ENCODE assay signal across 8 cellular contexts in genomic region chr16:80804451-80805383, GRCh38. TPM values are rescaled to one million over a fixed set of nuclear protein-coding genes. Genes with fewer than 3 reads are reported as not detected.
DNase-seq lines count a peak whose midpoint lies in the region; ATAC-seq, FAIRE-seq and TF ChIP-seq lines count a peak whose summit lies in the region.

TSS of gene CDYL2 (minus strand) at chr16:80804598. CDS start at chr16:80804173, 425 bp downstream.

- H3K27ac ChIP-seq in breast epithelium (peak within 1 kb of the TSS in 1 of 2 donors; percentile 74), keratinocyte (ENCODE audit: control insufficient read depth, insufficient read depth, low read length) (no peak within 1 kb of the TSS)

- H3K36me3 ChIP-seq in breast epithelium: no peaks in the 10 kb centered on the region
- H3K36me3 ChIP-seq in keratinocyte (ENCODE audit: control insufficient read depth in 2 of 2, extremely low read depth in 1 of 2, insufficient read depth in 2 of 2, low read length in 2 of 2): no peaks in the 10 kb centered on the region

- H3K27me3 ChIP-seq in breast epithelium: no peaks in the 10 kb centered on the region
- no peaks in the 10 kb centered on the region for H3K27me3 ChIP-seq in keratinocyte (ENCODE audit: control insufficient read depth, extremely low read depth, insufficient read depth, low read length)

- no peaks in the 10 kb centered on the region for H3K4me1 ChIP-seq in breast epithelium
- H3K4me1 ChIP-seq in keratinocyte (ENCODE audit: control insufficient read depth, extremely low read depth, insufficient read depth, low read length): peaks cover 10% of the 10 kb centered on the region

- no peaks in the 10 kb centered on the region for H4K20me1 ChIP-seq in keratinocyte (ENCODE audit: control insufficient read depth, extremely low read depth, insufficient read depth, low read length)

- H2AFZ ChIP-seq in keratinocyte (ENCODE audit: control insufficient read depth, low read length): peak within 1 kb of the TSS; percentile 81

- no peak for TF ChIP-seq CTCF in breast epithelium (IDR thresholded peaks at IDR 0.05)
- no peak for TF ChIP-seq CTCF in keratinocyte (optimal IDR thresholded peaks at IDR 0.05 in 1 of 3, IDR thresholded peaks at IDR 0.05 in 1 of 3, conservative IDR thresholded peaks at IDR 0.05 in 1 of 3; ENCODE audit: extremely low read depth in 1 of 3, insufficient read depth in 2 of 3, low read length in 3 of 3)

- peak; percentile 58 for ATAC-seq in HG03064 (IDR thresholded peaks at IDR 0.05; ENCODE audit: low read depth, unreplicated experiment)

- no peak for FAIRE-seq in keratinocyte (lab: Jason Lieb, UNC)

- dilution Hi-C loops in keratinocyte (cut with MboI; ENCODE audit: extremely low pct_ligation_motif_present, low sequenced_read_pairs): no loop called here

- H3K4me3 ChIP-seq in breast epithelium: peak within 1 kb of the TSS; percentile 56 to 88 (median 67)
- peak within 1 kb of the TSS; percentile 60 to 63 (median 62) for H3K4me3 ChIP-seq in keratinocyte (ENCODE audit: control insufficient read depth in 2 of 3, extremely low read depth in 1 of 3, insufficient read depth in 2 of 3, low read depth in 1 of 3, low read length in 3 of 3)

- DNase-seq in NCI-H748 (lab: John Stamatoyannopoulos, UW; ENCODE audit: unreplicated experiment): peak; percentile 52
- DNase-seq in NCI-H748 treated with DMSO at 0.1 percent for 48 hours (lab: John Stamatoyannopoulos, UW): no peak
- DNase-seq in T-helper 2 cell: peak in 4 of 5 experiments; percentile 10 to 71 (median 24)
- no peak for DNase-seq in breast epithelium (ENCODE audit: low spot score in 2 of 2)
- DNase-seq in keratinocyte (ENCODE audit: low read depth, low spot score): no peak
- peak; percentile 12 for DNase-seq in stimulated activated CD4-positive, alpha-beta T cell treated with anti-CD3 and anti-CD28 coated beads, Interleukin-1b, Interleukin-23, amount 100 ng/mL, for 48 hours
- DNase-seq in GOT3 (lab: John Stamatoyannopoulos, UW): no peak

- H3K79me2 ChIP-seq in keratinocyte (ENCODE audit: control insufficient read depth, insufficient read depth, low read length): no peaks in the 10 kb centered on the region

- H3K9me1 ChIP-seq in keratinocyte (ENCODE audit: control insufficient read depth, extremely low read depth, insufficient read depth, low read length): no peaks in the 10 kb centered on the region

- peak within 1 kb of the TSS; percentile 63 for H3K9ac ChIP-seq in keratinocyte (ENCODE audit: control insufficient read depth, extremely low read depth, insufficient read depth, low read length)

- peak within 1 kb of the TSS; percentile 34 for H3K4me2 ChIP-seq in keratinocyte (ENCODE audit: control insufficient read depth, extremely low read depth, insufficient read depth, low read depth, low read length)

- H3K9me3 ChIP-seq in breast epithelium (no peaks in the 10 kb centered on the region), keratinocyte (ENCODE audit: control insufficient read depth, low read depth, low read length) (no peaks in the 10 kb centered on the region)

- intact Hi-C loops in breast epithelium (cut with DNase I; ENCODE audit: low total_unique reads): no loop called here

- TF ChIP-seq POLR2A in breast epithelium (IDR thresholded peaks at IDR 0.05): no peak

RNA-seq across cellular contexts. Expression of gene CDYL2, which starts in this region (rescaled TPM):
- total RNA-seq in breast epithelium: 10 to 100 TPM in 2 of 3 donors, 1 to 10 TPM in 1; 6.4 to 12.1 (median 10.7) TPM
- 1.6 to 2.0 TPM (median 1.9 TPM) in 3 replicates for polyA plus RNA-seq in keratinocyte
- polyA plus RNA-seq in keratinocyte (2011; ENCODE audit: low read depth): 1.3 TPM
- polyA plus RNA-seq in keratinocyte (2011; cell fraction: cytosol; rRNA removed): 2.1 and 2.9 TPM in 2 replicates
- 5.5 TPM in 2 replicates for polyA plus RNA-seq in keratinocyte (2011; cell fraction: nucleus; rRNA removed)
- 1.4 and 3.6 TPM in 2 replicates for polyA plus RNA-seq in keratinocyte (2012; ENCODE audit: low replicate concordance)
- 3.1 to 15.1 TPM (median 7.6 TPM) in 3 replicates for polyA minus RNA-seq in keratinocyte
- polyA minus RNA-seq in keratinocyte (2011; cell fraction: cytosol; rRNA and poly(A)+ RNA removed): 3.6 TPM
- 7.3 and 11.0 TPM in 2 replicates for polyA minus RNA-seq in keratinocyte (2011; cell fraction: nucleus; rRNA and poly(A)+ RNA removed)

Comparison
In these comparisons a context has a peak if more than half of its experiments do, and no peak if none do; other contexts are left out.
1. DNase-seq: peak in NCI-H748 (single experiment), T-helper 2 cell (4 of 5) and stimulated activated CD4-positive, alpha-beta T cell treated with anti-CD3 and anti-CD28 coated beads, Interleukin-1b, Interleukin-23, amount 100 ng/mL, for 48 hours (single experiment); none in NCI-H748 treated with DMSO at 0.1 percent for 48 hours (single experiment), breast epithelium (0 of 2), keratinocyte (single experiment) and GOT3 (single experiment).